ENCODE assay signal across 33 cellular contexts in the genomic region with DNA sequence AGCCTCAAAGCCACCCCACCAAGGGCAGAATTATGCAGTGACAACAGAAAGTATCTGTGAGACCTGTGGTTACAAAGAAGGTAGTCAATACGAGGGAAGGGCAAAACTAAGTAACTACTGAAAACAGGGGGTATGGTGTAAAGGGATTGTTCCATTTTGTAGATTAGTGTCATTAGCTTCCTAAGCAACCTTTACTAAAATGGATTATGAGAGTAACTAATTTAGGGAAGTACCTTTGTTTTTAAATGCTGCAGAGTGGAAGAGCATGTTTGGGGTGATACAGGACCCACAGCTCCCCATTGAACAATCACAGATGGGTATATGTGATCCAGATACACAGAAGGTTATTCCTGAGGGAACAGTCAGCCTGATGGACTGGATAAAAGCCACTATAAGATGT. TPM values are rescaled to one million over a fixed set of nuclear protein-coding genes. Genes with fewer than 3 reads are reported as not detected.
"Had no signal": no experiment of that assay in that cellular context is flagged by ENCODE, and none has a peak within 500 bp of the region (broad histone marks: within the 10 kb centered on the region; RNA-seq: fewer than 3 reads in every experiment).

No MANE protein-coding gene starts in this region.

- H3K9me3 ChIP-seq: adrenal gland, body of pancreas, esophagus muscularis mucosa, gastrocnemius medialis, heart right ventricle had no signal

- H3K4me3 ChIP-seq: adrenal gland, body of pancreas, esophagus muscularis mucosa, gastrocnemius medialis, heart right ventricle, hepatocyte had no signal

- H3K79me2 ChIP-seq: hepatocyte had no signal

- DNase-seq: activated B cell treated with CpG ODN at 0.5 μM for 24 hours; activated CD4-positive, alpha-beta memory T cell treated with anti-CD3 and anti-CD28 coated beads for 36 hours; activated CD4-positive, alpha-beta T cell treated with anti-CD3 and anti-CD28 coated beads for 36 hours; activated CD4-positive, alpha-beta T cell treated with anti-CD3 and anti-CD28 coated beads, Interleukin-2, amount 10 ng/mL, durations not matched to agents 24 days and 14 days; activated CD4-positive, CD25-positive, alpha-beta regulatory T cell treated with anti-CD3 and anti-CD28 coated beads, Interleukin-2, amount 50 U/mL, for 72 hours; activated CD8-positive, alpha-beta memory T cell treated with anti-CD3 and anti-CD28 coated beads, Interleukin-2, amount 10 ng/mL, durations not matched to agents 7 days and 5 days; activated CD8-positive, alpha-beta memory T cell treated with anti-CD3 and anti-CD28 coated beads, Interleukin-2, amount 50 U/mL, for 4 hours; activated CD8-positive, alpha-beta T cell treated with anti-CD3 and anti-CD28 coated beads, Interleukin-2, amount 10 ng/mL, durations not matched to agents 7 days and 5 days; activated effector memory CD4-positive, alpha-beta T cell treated with anti-CD3 and anti-CD28 coated beads, Interleukin-2, amount 50 U/mL, for 16 hours; activated naive CD4-positive, alpha-beta T cell treated with anti-CD3 and anti-CD28 coated beads for 36 hours; activated naive CD8-positive, alpha-beta T cell treated with anti-CD3 and anti-CD28 coated beads for 36 hours; activated naive CD8-positive, alpha-beta T cell treated with anti-CD3 and anti-CD28 coated beads, Interleukin-2, amount 50 U/mL, for 24 hours; activated T-cell treated with anti-CD3 and anti-CD28 coated beads, Interleukin-2, amount 50 U/mL, for 1 hour; activated T-cell treated with anti-CD3 and anti-CD28 coated beads, Interleukin-2, amount 50 U/mL, for 48 hours; adrenal gland; amygdala; aorta; body of pancreas; caudate nucleus; cortex of kidney; dermis blood vessel endothelial cell; effector CD4-positive, alpha-beta T cell; effector memory CD8-positive, alpha-beta T cell; erythroblast; foreskin keratinocyte; gastrocnemius medialis; heart right ventricle; T1000; WERI-Rb-1 had no signal

- H3K27ac ChIP-seq: adrenal gland, body of pancreas, esophagus muscularis mucosa, foreskin keratinocyte, gastrocnemius medialis, heart right ventricle, hepatocyte, WERI-Rb-1 had no signal

- H2AFZ ChIP-seq: hepatocyte had no signal

- H3K4me1 ChIP-seq: adrenal gland, body of pancreas, esophagus muscularis mucosa, foreskin keratinocyte, gastrocnemius medialis, heart right ventricle had no signal

- FAIRE-seq: colon had no signal

- H3K27me3 ChIP-seq: adrenal gland, esophagus muscularis mucosa, foreskin keratinocyte, gastrocnemius medialis, heart right ventricle, hepatocyte had no signal

- ATAC-seq: activated CD4-positive, alpha-beta T cell treated with anti-CD3 and anti-CD28 coated beads for 36 hours; activated CD8-positive, alpha-beta memory T cell treated with anti-CD3 and anti-CD28 coated beads, Interleukin-2, amount 10 ng/mL, durations not matched to agents 7 days and 5 days; activated CD8-positive, alpha-beta T cell treated with anti-CD3 and anti-CD28 coated beads, Interleukin-2, amount 10 ng/mL, durations not matched to agents 7 days and 5 days; activated naive CD8-positive, alpha-beta T cell treated with anti-CD3 and anti-CD28 coated beads, Interleukin-2, amount 50 U/mL, for 24 hours; body of pancreas; effector memory CD8-positive, alpha-beta T cell; foreskin keratinocyte; gastrocnemius medialis; heart right ventricle had no signal

- H3K4me2 ChIP-seq: hepatocyte had no signal

- H3K36me3 ChIP-seq: adrenal gland, esophagus muscularis mucosa, gastrocnemius medialis, heart right ventricle, WERI-Rb-1 had no signal

RNA-seq across cellular contexts. Expression of a gene that starts 51.3 kb away (rescaled TPM):
- total RNA-seq: activated B cell treated with CpG ODN at 0.5 μM for 24 hours; activated CD4-positive, alpha-beta memory T cell treated with anti-CD3 and anti-CD28 coated beads for 36 hours; activated CD8-positive, alpha-beta memory T cell treated with anti-CD3 and anti-CD28 coated beads, Interleukin-2, amount 10 ng/mL, durations not matched to agents 7 days and 5 days; activated CD8-positive, alpha-beta T cell treated with anti-CD3 and anti-CD28 coated beads, Interleukin-2, amount 10 ng/mL, durations not matched to agents 7 days and 5 days; activated naive CD4-positive, alpha-beta T cell treated with anti-CD3 and anti-CD28 coated beads for 36 hours; body of pancreas; chondrocyte; dermis blood vessel endothelial cell; foreskin keratinocyte; heart right ventricle had no signal
- polyA plus RNA-seq: foreskin keratinocyte, hepatocyte had no signal
